27 cellular contexts compared by ENCODE assay signal in genomic region chr17:58873926-58874325, GRCh38.
"Had no signal": no experiment of that assay in that cellular context is flagged by ENCODE, and none has a peak within 500 bp of the region (broad histone marks: within the 10 kb centered on the region; RNA-seq: fewer than 3 reads in every experiment).

No MANE protein-coding gene starts in this region.

- H3K9me3 Mint-ChIP-seq: naive thymus-derived CD8-positive, alpha-beta T cell; nephron progenitor cell; stimulated activated naive CD8-positive, alpha-beta T cell treated with anti-CD3 and anti-CD28 coated beads, Interleukin-15, amount 100 ng/mL, for 72 hours had no signal

- H3K4me1 Mint-ChIP-seq: naive thymus-derived CD8-positive, alpha-beta T cell; nephron progenitor cell had no signal

- H3K9me3 ChIP-seq: esophagus squamous epithelium, heart right ventricle, lower lobe of right lung, prostate gland, right atrium auricular region, thyroid gland had no signal

- FAIRE-seq: islet of Langerhans had no signal

- ATAC-seq: heart right ventricle; left ventricle myocardium superior; lower lobe of right lung; naive thymus-derived CD8-positive, alpha-beta T cell; sciatic nerve; stimulated activated naive CD8-positive, alpha-beta T cell treated with anti-CD3 and anti-CD28 coated beads, Interleukin-15, amount 100 ng/mL, for 72 hours had no signal

- H3K36me3 ChIP-seq: esophagus squamous epithelium, heart right ventricle, lower lobe of right lung, prostate gland, right atrium auricular region, thyroid gland had no signal

- H3K27ac ChIP-seq: coronary artery, esophagus squamous epithelium, heart right ventricle, lower lobe of right lung, prostate gland, right atrium auricular region, thyroid gland had no signal

- H3K4me1 ChIP-seq: esophagus squamous epithelium, heart right ventricle, lower lobe of right lung, prostate gland, right atrium auricular region, thyroid gland had no signal

- H3K27me3 Mint-ChIP-seq: stimulated activated naive CD8-positive, alpha-beta T cell treated with anti-CD3 and anti-CD28 coated beads, Interleukin-15, amount 100 ng/mL, for 72 hours had no signal

- H3K36me3 Mint-ChIP-seq: naive thymus-derived CD8-positive, alpha-beta T cell had no signal

- DNase-seq: dermis blood vessel endothelial cell; effector memory CD4-positive, alpha-beta T cell; erythroblast; esophagus squamous epithelium; foreskin melanocyte; glutamatergic neuron; heart right ventricle; hippocampal formation; left ventricle myocardium superior; lower lobe of right lung; naive thymus-derived CD8-positive, alpha-beta T cell; nephron progenitor cell; nucleus accumbens; stimulated activated CD4-positive, alpha-beta T cell treated with anti-CD3 and anti-CD28 coated beads, Interleukin-12 subunit alpha, Interleukin-12 subunit beta, amount 100 ng/mL, for 4 hours; stimulated activated CD4-positive, alpha-beta T cell treated with anti-CD3 and anti-CD28 coated beads, Interleukin-1b, Interleukin-23, amount 100 ng/mL, for 48 hours; stimulated activated CD4-positive, alpha-beta T cell treated with anti-CD3 and anti-CD28 coated beads, Interleukin-4, amount 100 ng/mL, for 1 hour; stimulated activated CD8-positive, alpha-beta memory T cell treated with anti-CD3 and anti-CD28 coated beads, Interleukin-4, amount 100 ng/mL, for 48 hours; stimulated activated naive CD4-positive, alpha-beta T cell; stimulated activated naive CD8-positive, alpha-beta T cell treated with anti-CD3 and anti-CD28 coated beads, Interleukin-15, amount 100 ng/mL, for 72 hours; thyroid gland; trophoblast cell had no signal

- H3K27ac Mint-ChIP-seq: naive thymus-derived CD8-positive, alpha-beta T cell; nephron progenitor cell; stimulated activated naive CD8-positive, alpha-beta T cell treated with anti-CD3 and anti-CD28 coated beads, Interleukin-15, amount 100 ng/mL, for 72 hours had no signal

- H3K4me3 Mint-ChIP-seq: naive thymus-derived CD8-positive, alpha-beta T cell; nephron progenitor cell; stimulated activated naive CD8-positive, alpha-beta T cell treated with anti-CD3 and anti-CD28 coated beads, Interleukin-15, amount 100 ng/mL, for 72 hours had no signal

- H3K27me3 ChIP-seq: right atrium auricular region, thyroid gland had no signal

- H3K4me3 ChIP-seq: coronary artery, esophagus squamous epithelium, heart right ventricle, lower lobe of right lung, prostate gland, right atrium auricular region, smooth muscle cell, thyroid gland had no signal
